11 cellular contexts compared by ENCODE assay signal in genomic region chr10:87657370-87657769, GRCh38. TPM values are rescaled to one million over a fixed set of nuclear protein-coding genes. Genes with fewer than 3 reads are reported as not detected.
DNase-seq lines count a peak whose midpoint lies in the region; ATAC-seq and TF ChIP-seq lines count a peak whose summit lies in the region.
"Had no signal": no experiment of that assay in that cellular context is flagged by ENCODE, and none has a peak within 500 bp of the region (broad histone marks: within the 10 kb centered on the region; RNA-seq: fewer than 3 reads in every experiment).

No MANE protein-coding gene starts in this region.

- POLR2A ChIA-PET in SK-N-SH (lab: Yijun Ruan, JAX), result no interaction called here

- WGBS in SK-N-SH (ENCODE audit: low lambda C conversion rate), result 64% methylated on average over 5 of the region's 5 CpGs
- 25% methylated on average over 2 of the region's 5 CpGs for WGBS in right lobe of liver (ENCODE audit: insufficient coverage, low coverage, low lambda C conversion rate, missing lambda C conversion rate)
- 39 to 51% methylated on average over 5 of the region's 5 CpGs for WGBS in upper lobe of left lung, 2 donors

- ATAC-seq in SK-N-SH treated with all-trans-retinoic acid at 6 μM for 48 hours (no peak), right lobe of liver (peak in 2 of 4 donors; percentile 54 to 56), upper lobe of left lung (ENCODE audit: low FRiP score in 2 of 2) (peak; percentile 32 to 58)

- peaks cover 58% of the 10 kb centered on the region for H3K4me1 Mint-ChIP-seq in chondrocyte (ENCODE audit: low read depth)

- H3F3A ChIP-seq in SK-N-SH (replicated peaks; ENCODE audit: insufficient read depth), result peaks cover 12% of the 10 kb centered on the region

- H3K9me3 ChIP-seq in SK-N-SH (no peaks in the 10 kb centered on the region), right lobe of liver (no peaks in the 10 kb centered on the region), upper lobe of left lung (no peaks in the 10 kb centered on the region)
- H3K9me3 ChIP-seq: neutrophil had no signal

- H3K27ac ChIP-seq in SK-N-SH (ENCODE audit: low read depth in 2 of 2, low read length in 1 of 2), result peak overlapping the region in 1 of 2 experiments; percentile 82; a peak in 3 of 4 replicates
- H3K27ac ChIP-seq in right lobe of liver, result peak overlapping the region; percentile 1 to 41 (median 41)
- peak overlapping the region; percentile 71 to 98 (median 90) for H3K27ac ChIP-seq in upper lobe of left lung

- H3K36me3 ChIP-seq in SK-N-SH (replicated peaks in 1 of 2; ENCODE audit: control insufficient read depth in 1 of 2, insufficient read depth in 2 of 2, low read length in 1 of 2) (no peaks in the 10 kb centered on the region), right lobe of liver (no peaks in the 10 kb centered on the region), upper lobe of left lung (no peaks in the 10 kb centered on the region)
- H3K36me3 ChIP-seq: neutrophil had no signal

- no peak overlapping the region for H3K4me2 ChIP-seq in SK-N-SH

- H3K4me3 Mint-ChIP-seq in chondrocyte (ENCODE audit: unreplicated experiment), result no peak overlapping the region

- H3K4me1 ChIP-seq in SK-N-SH (ENCODE audit: control insufficient read depth in 1 of 2, insufficient read depth in 2 of 2, low read depth in 1 of 2, low read length in 1 of 2), result peaks cover 3 to 4% of the 10 kb centered on the region in 2 experiments; a peak in 3 of 4 replicates
- H3K4me1 ChIP-seq in right lobe of liver, result peaks cover 0 to 14% (median 1%) of the 10 kb centered on the region in 4 donors
- H3K4me1 ChIP-seq in upper lobe of left lung, result peaks cover 24 to 42% (median 35%) of the 10 kb centered on the region in 4 donors

- no peaks in the 10 kb centered on the region for H3K36me3 Mint-ChIP-seq in chondrocyte (ENCODE audit: low read depth)

- H3K27me3 ChIP-seq in SK-N-SH (ENCODE audit: insufficient read depth) (no peaks in the 10 kb centered on the region), right lobe of liver (no peaks in the 10 kb centered on the region), upper lobe of left lung (no peaks in the 10 kb centered on the region)

- no peak for DNase-seq in SK-N-SH
- no peak for DNase-seq in chondrocyte (ENCODE audit: low spot score)
- DNase-seq in right lobe of liver, result peak in 1 of 3 donors; percentile 47
- peak in 1 of 2 donors; percentile 67 for DNase-seq in upper lobe of left lung
- no peak for DNase-seq in amniotic stem cell (lab: John Stamatoyannopoulos, UW)
- DNase-seq in NCI-H1417 (lab: John Stamatoyannopoulos, UW), result no peak
- no peak for DNase-seq in activated CD4-positive, alpha-beta T cell treated with anti-CD3 and anti-CD28 coated beads, Interleukin-2, amount 50 U/mL, for 48 hours
- DNase-seq: activated CD8-positive, alpha-beta memory T cell treated with anti-CD3 and anti-CD28 coated beads, Interleukin-2, amount 50 U/mL, for 48 hours; NCI-H2171 treated with DMSO at 0.1 percent for 48 hours had no signal

- TF ChIP-seq CTCF in SK-N-SH (IDR thresholded peaks at IDR 0.05) (no peak), chondrocyte (IDR thresholded peaks at IDR 0.05) (no peak), right lobe of liver (IDR thresholded peaks at IDR 0.05) (no peak), upper lobe of left lung (IDR thresholded peaks at IDR 0.05) (no peak)

- no peaks in the 10 kb centered on the region for H4K20me1 ChIP-seq in SK-N-SH (ENCODE audit: insufficient read depth)

- H2AFZ ChIP-seq in SK-N-SH (ENCODE audit: low read depth), result peak overlapping the region; percentile 56; the same call in 1 of the 2 replicates

- H3K4me3 ChIP-seq in SK-N-SH (ENCODE audit: low read depth in 2 of 2, low read length in 1 of 2) (no peak overlapping the region), right lobe of liver (no peak overlapping the region), upper lobe of left lung (no peak overlapping the region)

- H3K79me2 ChIP-seq in SK-N-SH (ENCODE audit: insufficient read depth), result peaks cover 26% of the 10 kb centered on the region

- no peaks in the 10 kb centered on the region for H3K9me2 ChIP-seq in SK-N-SH

- H3K9me3 Mint-ChIP-seq in chondrocyte (ENCODE audit: low read depth), result no peaks in the 10 kb centered on the region

- H3K27ac Mint-ChIP-seq in chondrocyte (ENCODE audit: unreplicated experiment), result peak overlapping the region; percentile 73

- CTCF ChIA-PET in SK-N-SH (lab: Yijun Ruan, JAX), result interaction anchor here (0.6 to 6.6 kb wide), 15 partner anchors 11 to 193 kb away, joined by 3 to 49 read pairs (median 3); no protein-coding TSS in a partner anchor

- no peak for TF ChIP-seq EP300 in SK-N-SH (IDR thresholded peaks at IDR 0.05; ENCODE audit: borderline replicate concordance in 1 of 2, low read depth in 1 of 2, low read length in 1 of 2)
- TF ChIP-seq EP300 in upper lobe of left lung (IDR thresholded peaks at IDR 0.05), result no peak

- TF ChIP-seq RAD21 in SK-N-SH (IDR thresholded peaks at IDR 0.05; ENCODE audit: low read length), result no peak

- H3K27me3 Mint-ChIP-seq in chondrocyte (ENCODE audit: low read depth), result no peaks in the 10 kb centered on the region

- H3K9ac ChIP-seq in SK-N-SH, result no peak overlapping the region

- intact Hi-C loops in right lobe of liver (cut with DNase I), result no loop called here

- TF ChIP-seq POLR2A in right lobe of liver (IDR thresholded peaks at IDR 0.05) (no peak), upper lobe of left lung (IDR thresholded peaks at IDR 0.05) (no peak)

TF ChIP-seq in SK-N-SH, 30 proteins besides CTCF, POLR2A, EP300 and RAD21:
- TF ChIP-seq MXI1 (IDR thresholded peaks at IDR 0.05; ENCODE audit: low read depth, low read length) (no peak), GATA2 (CRISPR knock-in tag; IDR thresholded peaks at IDR 0.05) (no peak), FOSL2 (IDR thresholded peaks at IDR 0.05; ENCODE audit: borderline replicate concordance, low read depth) (peak; percentile 21; the same call in 1 of the 2 replicates), MEF2A (IDR thresholded peaks at IDR 0.05; ENCODE audit: borderline replicate concordance, low read depth) (no peak), TAF1 (IDR thresholded peaks at IDR 0.05; ENCODE audit: borderline replicate concordance, low read depth, low read length) (no peak), JUND (IDR thresholded peaks at IDR 0.05) (0 out of 2 replicates have a peak, but pooled peaks have one; percentile 13), TEAD4 (IDR thresholded peaks at IDR 0.05; ENCODE audit: borderline replicate concordance, insufficient read depth) (no peak), NFIC (IDR thresholded peaks at IDR 0.05; ENCODE audit: borderline replicate concordance) (peak; percentile 15; the same call in 1 of the 2 replicates)
- TF ChIP-seq, protein P1, sequence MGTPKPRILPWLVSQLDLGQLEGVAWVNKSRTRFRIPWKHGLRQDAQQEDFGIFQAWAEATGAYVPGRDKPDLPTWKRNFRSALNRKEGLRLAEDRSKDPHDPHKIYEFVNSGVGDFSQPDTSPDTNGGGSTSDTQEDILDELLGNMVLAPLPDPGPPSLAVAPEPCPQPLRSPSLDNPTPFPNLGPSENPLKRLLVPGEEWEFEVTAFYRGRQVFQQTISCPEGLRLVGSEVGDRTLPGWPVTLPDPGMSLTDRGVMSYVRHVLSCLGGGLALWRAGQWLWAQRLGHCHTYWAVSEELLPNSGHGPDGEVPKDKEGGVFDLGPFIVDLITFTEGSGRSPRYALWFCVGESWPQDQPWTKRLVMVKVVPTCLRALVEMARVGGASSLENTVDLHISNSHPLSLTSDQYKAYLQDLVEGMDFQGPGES (IDR thresholded peaks at IDR 0.05; ENCODE audit: low read depth, low read length), result no peak

TF ChIP-seq in SK-N-SH treated with all-trans-retinoic acid at 6 μM for 48 hours, 23 proteins besides CTCF, POLR2A, EP300 and RAD21 (continues in another document):
- no peak for TF ChIP-seq POU6F1 (CRISPR knock-in tag; IDR thresholded peaks at IDR 0.05; ENCODE audit: borderline replicate concordance, low read depth)
- no peak for TF ChIP-seq ZNF70 (CRISPR knock-in tag; IDR thresholded peaks at IDR 0.05)
- TF ChIP-seq ZFP30 (CRISPR knock-in tag; IDR thresholded peaks at IDR 0.05), result no peak
- no peak for TF ChIP-seq GLIS3 (CRISPR knock-in tag; IDR thresholded peaks at IDR 0.05)
- no peak for TF ChIP-seq RARB (CRISPR knock-in tag; IDR thresholded peaks at IDR 0.05)
- no peak for TF ChIP-seq BACH2 (CRISPR knock-in tag; IDR thresholded peaks at IDR 0.05; ENCODE audit: borderline replicate concordance)
- TF ChIP-seq TOX (CRISPR knock-in tag; IDR thresholded peaks at IDR 0.05; ENCODE audit: borderline replicate concordance), result no peak
- TF ChIP-seq ARNTL (CRISPR knock-in tag; IDR thresholded peaks at IDR 0.05; ENCODE audit: borderline replicate concordance, low read depth), result no peak
- TF ChIP-seq, protein P2, sequence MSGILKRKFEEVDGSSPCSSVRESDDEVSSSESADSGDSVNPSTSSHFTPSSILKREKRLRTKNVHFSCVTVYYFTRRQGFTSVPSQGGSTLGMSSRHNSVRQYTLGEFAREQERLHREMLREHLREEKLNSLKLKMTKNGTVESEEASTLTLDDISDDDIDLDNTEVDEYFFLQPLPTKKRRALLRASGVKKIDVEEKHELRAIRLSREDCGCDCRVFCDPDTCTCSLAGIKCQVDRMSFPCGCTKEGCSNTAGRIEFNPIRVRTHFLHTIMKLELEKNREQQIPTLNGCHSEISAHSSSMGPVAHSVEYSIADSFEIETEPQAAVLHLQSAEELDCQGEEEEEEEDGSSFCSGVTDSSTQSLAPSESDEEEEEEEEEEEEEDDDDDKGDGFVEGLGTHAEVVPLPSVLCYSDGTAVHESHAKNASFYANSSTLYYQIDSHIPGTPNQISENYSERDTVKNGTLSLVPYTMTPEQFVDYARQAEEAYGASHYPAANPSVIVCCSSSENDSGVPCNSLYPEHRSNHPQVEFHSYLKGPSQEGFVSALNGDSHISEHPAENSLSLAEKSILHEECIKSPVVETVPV (CRISPR knock-in tag; IDR thresholded peaks at IDR 0.05), result no peak

RNA-seq across cellular contexts. Expression of gene PAPSS2, which starts 2.3 kb away (rescaled TPM):
- polyA plus RNA-seq in SK-N-SH (2012; rRNA removed), result 50.0 and 55.0 TPM in 2 replicates
- polyA plus RNA-seq in SK-N-SH (2012; cell fraction: cytosol; rRNA removed), result 72.7 and 72.8 TPM in 2 replicates
- 39.7 and 70.7 TPM in 2 replicates for polyA plus RNA-seq in SK-N-SH (2012; cell fraction: nucleus; rRNA removed)
- total RNA-seq in chondrocyte, result 61.5 to 71.6 TPM (median 66.2 TPM) in 3 replicates
- 100 to 1,000 TPM in 4 of 6 experiments, 10 to 100 TPM in 2; 65.3 to 158 (median 105) TPM for total RNA-seq in right lobe of liver
- 100 to 1,000 TPM in 5 of 6 donors, 10 to 100 TPM in 1; 48.2 to 217 (median 159) TPM for total RNA-seq in upper lobe of left lung
